ENCODE assay signal across 12 cellular contexts in the genomic region with DNA sequence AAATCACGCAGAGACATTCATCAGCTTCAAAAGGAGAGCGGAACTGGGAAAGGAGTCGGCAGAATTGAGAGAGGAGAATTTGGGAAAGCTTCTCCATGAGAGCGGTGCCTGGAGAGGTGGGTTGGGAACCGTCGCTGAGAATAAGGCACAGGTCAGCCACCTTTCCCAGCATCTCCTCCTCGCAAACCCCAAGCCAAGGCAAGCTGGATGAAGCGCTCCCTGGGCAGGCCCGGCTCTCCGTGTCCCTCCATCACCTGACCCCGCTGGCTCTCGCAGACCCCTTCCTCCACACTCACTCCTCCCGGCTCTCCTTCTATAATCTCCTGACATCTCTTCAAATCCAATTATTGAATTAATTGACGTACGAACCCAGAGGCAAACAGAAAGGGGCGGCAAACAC. TPM values are rescaled to one million over a fixed set of nuclear protein-coding genes. Genes with fewer than 3 reads are reported as not detected.
DNase-seq lines count a peak whose midpoint lies in the region; ATAC-seq and TF ChIP-seq lines count a peak whose summit lies in the region.
"Had no signal": no experiment of that assay in that cellular context is flagged by ENCODE, and none has a peak within 500 bp of the region (broad histone marks: within the 10 kb centered on the region; RNA-seq: fewer than 3 reads in every experiment).

No MANE protein-coding gene starts in this region.

- no peaks in the 10 kb centered on the region for H3K79me1 ChIP-seq in IMR-90 (ENCODE audit: low read depth in 1 of 2, low read length in 2 of 2)

- H4K91ac ChIP-seq in IMR-90 (ENCODE audit: insufficient read depth, low read depth, low read length) = no peak overlapping the region

- H4K8ac ChIP-seq in IMR-90 (ENCODE audit: low read depth in 2 of 2, low read length in 2 of 2) = no peak overlapping the region

- no peaks in the 10 kb centered on the region for H4K20me1 ChIP-seq in IMR-90 (ENCODE audit: insufficient read depth, low read length)

- H3K18ac ChIP-seq in IMR-90 (ENCODE audit: low read depth, low read length) = no peak overlapping the region

- peak overlapping the region; percentile 65 to 90 (median 83) for H3K4me3 Mint-ChIP-seq in CD4-positive, alpha-beta memory T cell
- H3K4me3 Mint-ChIP-seq in naive thymus-derived CD8-positive, alpha-beta T cell = peak overlapping the region; percentile 74 to 87 (median 77)

- no peak for TF ChIP-seq POLR2A in IMR-90 (IDR thresholded peaks at IDR 0.05; ENCODE audit: low read depth, low read length)

- H3K56ac ChIP-seq in IMR-90 (ENCODE audit: extremely low read depth, insufficient read depth, low read length) = no peak overlapping the region

- H2AFZ ChIP-seq in IMR-90 (replicated peaks; ENCODE audit: low read length, poor library complexity) = peak overlapping the region; percentile 53

- intact Hi-C loops in CD4-positive, alpha-beta memory T cell (cut with micrococcal nuclease) = no loop called here
- intact Hi-C loops in IMR-90 (cut with micrococcal nuclease) = no loop called here
- intact Hi-C loops in posterior vena cava (cut with DNase I) = no loop called here

- in situ Hi-C loops in IMR-90 (cut with MboI; ENCODE audit: low sequenced_read_pairs) = no loop called here

- H3K36me3 Mint-ChIP-seq in CD4-positive, alpha-beta memory T cell = peaks cover 0 to 4% of the 10 kb centered on the region in 2 donors
- peaks cover 2 to 5% (median 3%) of the 10 kb centered on the region in 3 donors for H3K36me3 Mint-ChIP-seq in naive thymus-derived CD8-positive, alpha-beta T cell

- no CpG with 5 or more reads among the region's 16 CpGs for WGBS in IMR-90 (ENCODE audit: extremely low coverage in 2 of 2, insufficient read length in 1 of 2), 2 experiments
- 7 to 9% methylated on average over 16 of the region's 16 CpGs for WGBS in ectodermal cell, 2 experiments

- H3K4ac ChIP-seq in IMR-90 (ENCODE audit: low read depth, low read length) = no peak overlapping the region

- H3K9ac ChIP-seq in IMR-90 (ENCODE audit: low read depth, low read length) = no peak overlapping the region
- H3K9ac ChIP-seq: KMS-11 had no signal

- peaks cover 0 to 4% (median 0%) of the 10 kb centered on the region in 8 donors for H3K9me3 Mint-ChIP-seq in CD4-positive, alpha-beta memory T cell
- H3K9me3 Mint-ChIP-seq in naive thymus-derived CD8-positive, alpha-beta T cell = peaks cover 0 to 5% (median 0%) of the 10 kb centered on the region in 9 donors

- H3K4me3 ChIP-seq in CD4-positive, alpha-beta memory T cell (ENCODE audit: low read length in 2 of 2) = no peak overlapping the region
- no peak overlapping the region for H3K4me3 ChIP-seq in IMR-90 (ENCODE audit: insufficient read depth, low read depth, low read length)
- H3K4me3 ChIP-seq in ectodermal cell (ENCODE audit: insufficient read depth, low read depth, low read length) = peak overlapping the region; percentile 29

- no peak for TF ChIP-seq CTCF in IMR-90 (conservative IDR thresholded peaks at IDR 0.05; ENCODE audit: low read depth, low read length)

- DNase-seq in CD4-positive, alpha-beta memory T cell = no peak
- DNase-seq in IMR-90 = no peak
- DNase-seq in naive thymus-derived CD8-positive, alpha-beta T cell = no peak
- DNase-seq in posterior vena cava (ENCODE audit: low spot score) = no peak
- no peak for DNase-seq in NK-92 (lab: John Stamatoyannopoulos, UW; ENCODE audit: unreplicated experiment)
- no peak for DNase-seq in stimulated activated naive CD4-positive, alpha-beta T cell (lab: John Stamatoyannopoulos, UW)
- no peak for DNase-seq in NCI-H774 (lab: John Stamatoyannopoulos, UW)
- DNase-seq: RPMI8226 had no signal

- no peak overlapping the region for H2AK5ac ChIP-seq in IMR-90 (ENCODE audit: low read depth, low read length)

- ATAC-seq in IMR-90 (ENCODE audit: low read depth) = no peak
- ATAC-seq in naive thymus-derived CD8-positive, alpha-beta T cell = no peak

- H2AK9ac ChIP-seq in IMR-90 (replicated peaks; ENCODE audit: low read depth, low read length, poor library complexity) = no peak overlapping the region

- no peak for TF ChIP-seq RAD21 in IMR-90 (IDR thresholded peaks at IDR 0.05; ENCODE audit: low read length)

- H2BK5ac ChIP-seq in IMR-90 (ENCODE audit: low read depth, low read length, poor library complexity, severe bottlenecking) = no peak overlapping the region

- H3K23ac ChIP-seq in IMR-90 (ENCODE audit: low read depth, low read length) = no peak overlapping the region

- no TSS peak for BruUV-seq in IMR-90 (replicated peaks; lab: Mats Ljungman, UMichigan)

- H2BK20ac ChIP-seq in IMR-90 (ENCODE audit: low read depth, low read length) = no peak overlapping the region

- H2BK15ac ChIP-seq in IMR-90 (ENCODE audit: low read depth, low read length) = no peak overlapping the region

- no peak overlapping the region for H3K14ac ChIP-seq in IMR-90 (replicated peaks; ENCODE audit: low read depth, low read length)

- H3K4me1 Mint-ChIP-seq in CD4-positive, alpha-beta memory T cell = peaks cover 21 to 39% (median 29%) of the 10 kb centered on the region in 4 donors
- peaks cover 21 to 32% (median 28%) of the 10 kb centered on the region in 4 donors for H3K4me1 Mint-ChIP-seq in naive thymus-derived CD8-positive, alpha-beta T cell

- no peaks in the 10 kb centered on the region for H3K36me3 ChIP-seq in CD4-positive, alpha-beta memory T cell (ENCODE audit: insufficient read depth, low read length)
- no peaks in the 10 kb centered on the region for H3K36me3 ChIP-seq in IMR-90 (ENCODE audit: control insufficient read depth, insufficient read depth, low read length)
- H3K36me3 ChIP-seq in ectodermal cell (ENCODE audit: control insufficient read depth, insufficient read depth, low read length) = no peaks in the 10 kb centered on the region

- CTCF ChIA-PET in CD4-positive, alpha-beta memory T cell (lab: Charles Lee; ENCODE audit: partially characterized antibody) = interaction anchor here (13.4 kb wide), 1 partner anchor 50 kb away, joined by 215 read pairs; no protein-coding TSS in a partner anchor
- CTCF ChIA-PET in IMR-90 (lab: Yijun Ruan, JAX) = interaction anchor here (1.3 kb wide), 1 partner anchor 52 kb away, joined by 6 read pairs; no protein-coding TSS in a partner anchor

- H3K4me1 ChIP-seq in CD4-positive, alpha-beta memory T cell (ENCODE audit: insufficient read depth, low read length) = peaks cover 23% of the 10 kb centered on the region
- H3K4me1 ChIP-seq in IMR-90 (ENCODE audit: control insufficient read depth, insufficient read depth, low read length) (peaks cover 2% of the 10 kb centered on the region; the same call in 1 of the 2 replicates), ectodermal cell (ENCODE audit: control insufficient read depth, insufficient read depth, low read length) (peaks cover 15% of the 10 kb centered on the region)

- peaks cover 55 to 60% of the 10 kb centered on the region in 2 donors for H3K27me3 Mint-ChIP-seq in CD4-positive, alpha-beta memory T cell
- peaks cover 43 to 99% (median 70%) of the 10 kb centered on the region in 5 donors for H3K27me3 Mint-ChIP-seq in naive thymus-derived CD8-positive, alpha-beta T cell

- POLR2A ChIA-PET in CD4-positive, alpha-beta memory T cell (lab: Charles Lee; ENCODE audit: partially characterized antibody) = interaction anchor here (0.5 to 1.4 kb wide), 3 partner anchors 13 to 19 kb away, joined by 3 to 5 read pairs (median 4); a partner anchor contains a TSS
- POLR2A ChIA-PET in IMR-90 (lab: Charles Lee; ENCODE audit: unreplicated experiment) = no interaction called here
- POLR2A ChIA-PET in naive thymus-derived CD8-positive, alpha-beta T cell (lab: Charles Lee) = interaction anchor here (1.0 to 1.2 kb wide), 2 partner anchors 19 to 57 kb away, joined by 3 to 4 read pairs; a partner anchor contains a TSS

- H3K27ac ChIP-seq in CD4-positive, alpha-beta memory T cell (ENCODE audit: low read depth, low read length) = no peak overlapping the region
- H3K27ac ChIP-seq in IMR-90 (ENCODE audit: insufficient read depth, low read length) (no peak overlapping the region), ectodermal cell (ENCODE audit: insufficient read depth, low read depth, low read length, poor library complexity, severe bottlenecking) (no peak overlapping the region)
- H3K27ac ChIP-seq: KMS-11, skin epidermis had no signal

- no peak overlapping the region for H2BK120ac ChIP-seq in IMR-90 (ENCODE audit: low read depth, low read length)

- H3K27ac Mint-ChIP-seq in CD4-positive, alpha-beta memory T cell = peak overlapping the region in 2 of 7 donors; percentile 24 to 29
- no peak overlapping the region for H3K27ac Mint-ChIP-seq in naive thymus-derived CD8-positive, alpha-beta T cell

- no peak overlapping the region for H4K5ac ChIP-seq in IMR-90 (ENCODE audit: low read depth, low read length)

- no peaks in the 10 kb centered on the region for H3K9me3 ChIP-seq in CD4-positive, alpha-beta memory T cell (ENCODE audit: control insufficient read depth in 1 of 2, low read length in 2 of 2)
- no peaks in the 10 kb centered on the region; the same call in 1 of the 2 replicates for H3K9me3 ChIP-seq in IMR-90 (ENCODE audit: control insufficient read depth, insufficient read depth, low read length)
- H3K9me3 ChIP-seq in ectodermal cell (ENCODE audit: control insufficient read depth, low read length) = no peaks in the 10 kb centered on the region

- H3K27me3 ChIP-seq in CD4-positive, alpha-beta memory T cell (ENCODE audit: insufficient read depth, low read length) = peaks cover 44% of the 10 kb centered on the region
- H3K27me3 ChIP-seq in IMR-90 (ENCODE audit: control insufficient read depth, insufficient read depth, low read length) (peaks cover 51% of the 10 kb centered on the region), ectodermal cell (ENCODE audit: control insufficient read depth, insufficient read depth, low read length, poor library complexity, severe bottlenecking) (peaks cover 60% of the 10 kb centered on the region)

- dilution Hi-C loops in IMR-90 (cut with HindIII; ENCODE audit: low sequenced_read_pairs, unreplicated experiment) = no loop called here

- no peaks in the 10 kb centered on the region for H3K9me1 ChIP-seq in IMR-90 (ENCODE audit: insufficient read depth, low read length)

- no peak overlapping the region; the same call in 1 of the 2 replicates for H3K4me2 ChIP-seq in IMR-90 (ENCODE audit: low read depth, low read length)
- H3K4me2 ChIP-seq: KMS-11 had no signal

RNA-seq across cellular contexts. Expression of a gene that starts 18.9 kb away (rescaled TPM):
- 100 to 1,000 TPM; 238 to 246 TPM for total RNA-seq in CD4-positive, alpha-beta memory T cell
- 100 to 1,000 TPM; 519 to 581 TPM for polyA plus RNA-seq in CD4-positive, alpha-beta memory T cell
- 138 and 361 TPM in 2 replicates for total RNA-seq in IMR-90 (2012; rRNA removed)
- 309 and 344 TPM in 2 replicates for polyA plus RNA-seq in IMR-90 (2012; rRNA removed)
- 479 and 973 TPM in 2 replicates for polyA plus RNA-seq in IMR-90 (2012; cell fraction: cytosol; rRNA removed)
- 159 and 236 TPM in 2 replicates for polyA plus RNA-seq in IMR-90 (2012; cell fraction: nucleus; rRNA removed; ENCODE audit: low replicate concordance)
- 664 TPM for polyA plus RNA-seq in ectodermal cell (2013, experiment 1 of 4)
- 625 TPM for polyA plus RNA-seq in ectodermal cell (2013, experiment 2 of 4)
- polyA plus RNA-seq in ectodermal cell (2013, experiment 3 of 4) = 675 TPM
- 751 TPM for polyA plus RNA-seq in ectodermal cell (2013, experiment 4 of 4)
- total RNA-seq in naive thymus-derived CD8-positive, alpha-beta T cell = 100 to 1,000 TPM; 235 to 250 TPM
- 100 to 1,000 TPM; 519 to 658 (median 605) TPM for polyA plus RNA-seq in naive thymus-derived CD8-positive, alpha-beta T cell
- total RNA-seq in posterior vena cava = 100 to 1,000 TPM; 132 to 168 TPM

RNA-seq across cellular contexts. Expression of a gene that starts 32.5 kb away (rescaled TPM):
- 100 to 1,000 TPM; 177 to 178 TPM for total RNA-seq in CD4-positive, alpha-beta memory T cell
- 10 to 100 TPM; 77.3 to 88.3 TPM for polyA plus RNA-seq in CD4-positive, alpha-beta memory T cell
- 100.0 and 169 TPM in 2 replicates for total RNA-seq in IMR-90 (2012; rRNA removed)
- 110 and 156 TPM in 2 replicates for polyA plus RNA-seq in IMR-90 (2012; rRNA removed)
- polyA plus RNA-seq in IMR-90 (2012; cell fraction: cytosol; rRNA removed) = 66.6 and 103 TPM in 2 replicates
- polyA plus RNA-seq in IMR-90 (2012; cell fraction: nucleus; rRNA removed; ENCODE audit: low replicate concordance) = 596 and 737 TPM in 2 replicates
- 65.5 TPM for polyA plus RNA-seq in ectodermal cell (2013, experiment 1 of 4)
- 66.7 TPM for polyA plus RNA-seq in ectodermal cell (2013, experiment 2 of 4)
- 51.8 TPM for polyA plus RNA-seq in ectodermal cell (2013, experiment 3 of 4)
- 63.4 TPM for polyA plus RNA-seq in ectodermal cell (2013, experiment 4 of 4)
- 100 to 1,000 TPM; 152 to 168 TPM for total RNA-seq in naive thymus-derived CD8-positive, alpha-beta T cell
- polyA plus RNA-seq in naive thymus-derived CD8-positive, alpha-beta T cell = 10 to 100 TPM; 52.3 to 55.5 (median 55.4) TPM
- total RNA-seq in posterior vena cava = 100 to 1,000 TPM; 124 to 131 TPM

RNA-seq across cellular contexts. Expression of a gene that starts 57.0 kb away (rescaled TPM):
- total RNA-seq in CD4-positive, alpha-beta memory T cell = not detected
- polyA plus RNA-seq in CD4-positive, alpha-beta memory T cell = not detected
- total RNA-seq in IMR-90 (2012; rRNA removed) (not detected in 2 replicates), posterior vena cava (not detected)
- not detected in 2 replicates for polyA plus RNA-seq in IMR-90 (2012; rRNA removed)
- not detected in 2 replicates for polyA plus RNA-seq in IMR-90 (2012; cell fraction: cytosol; rRNA removed)
- polyA plus RNA-seq in IMR-90 (2012; cell fraction: nucleus; rRNA removed; ENCODE audit: low replicate concordance) = not detected in 2 replicates
- polyA plus RNA-seq in ectodermal cell (2013, experiment 1 of 4) = not detected
- not detected for polyA plus RNA-seq in ectodermal cell (2013, experiment 2 of 4)
- polyA plus RNA-seq in ectodermal cell (2013, experiment 3 of 4) = not detected
- polyA plus RNA-seq in ectodermal cell (2013, experiment 4 of 4) = not detected
- not detected for total RNA-seq in naive thymus-derived CD8-positive, alpha-beta T cell
- polyA plus RNA-seq in naive thymus-derived CD8-positive, alpha-beta T cell = not detected
- total RNA-seq: dermis microvascular lymphatic vessel endothelial cell had no signal
